ENCODE assay signal across 1 cellular context in the genomic region with DNA sequence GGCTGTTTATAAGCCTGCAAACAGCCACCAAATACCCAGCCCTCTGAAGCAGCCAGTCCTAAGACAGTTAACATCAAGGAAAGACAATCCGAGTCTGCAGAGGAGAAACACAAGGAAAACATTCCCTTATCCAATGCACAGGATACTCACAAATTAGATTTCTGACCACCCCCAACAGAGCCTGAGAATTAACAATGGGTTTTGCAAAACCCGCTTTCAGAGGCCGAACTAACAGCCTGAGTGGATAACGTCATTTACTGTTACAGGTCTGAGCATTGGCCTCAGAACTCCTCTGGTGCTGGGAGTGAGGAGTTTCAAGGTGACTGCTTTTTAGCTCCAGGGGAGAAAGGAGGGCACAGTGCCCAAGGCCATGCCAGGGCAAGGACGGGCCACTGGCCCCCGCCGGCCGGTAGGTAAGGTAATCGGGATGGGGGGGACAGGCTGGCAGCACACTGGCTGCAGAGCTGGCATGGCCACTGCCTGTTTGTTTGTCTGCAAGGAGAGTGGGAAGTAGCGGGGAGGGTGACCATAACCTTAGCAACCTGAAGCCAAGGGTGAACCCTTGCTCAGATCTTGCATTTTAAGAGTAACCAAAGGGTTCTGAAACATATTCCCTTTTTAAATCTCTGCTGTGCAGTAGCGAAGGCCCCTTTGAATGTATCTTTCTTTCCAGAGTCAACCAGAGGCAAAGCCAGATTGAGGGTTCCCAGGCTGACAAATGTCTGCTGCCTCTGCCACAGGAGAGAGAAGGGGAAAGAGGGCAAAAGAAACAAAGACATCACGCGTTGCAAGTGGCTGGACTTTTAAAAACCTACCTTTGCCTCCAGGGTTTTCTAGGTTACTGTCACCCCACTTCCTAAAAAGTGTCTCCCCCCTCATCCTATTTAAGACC.
TF ChIP-seq lines count a peak whose summit lies in the region.

No MANE protein-coding gene starts in this region.

TF ChIP-seq in HEK293, 187 proteins besides CTCF, POLR2A, EP300 and RAD21 (continued from another document):
- TF ChIP-seq ZNF112 (tag by site-specific recombination; IDR thresholded peaks at IDR 0.05) (no peak), SP7 (tag by site-specific recombination; IDR thresholded peaks at IDR 0.05) (peak; percentile 47; the same call in 1 of the 2 replicates), HIC1 (tag by site-specific recombination; IDR thresholded peaks at IDR 0.05) (peak; percentile 97), SCRT1 (tag by site-specific recombination; IDR thresholded peaks at IDR 0.05; ENCODE audit: borderline replicate concordance) (peak; percentile 61; the same call in 1 of the 2 replicates), ZNF513 (tag by site-specific recombination; IDR thresholded peaks at IDR 0.05) (no peak), IKZF3 (tag by site-specific recombination; IDR thresholded peaks at IDR 0.05) (peak; percentile 12; the same call in 1 of the 2 replicates), ZNF629 (tag by site-specific recombination; IDR thresholded peaks at IDR 0.05) (peak; percentile 53), ZNF600 (tag by site-specific recombination; IDR thresholded peaks at IDR 0.05) (peak; percentile 81), PRDM4 (tag by site-specific recombination; IDR thresholded peaks at IDR 0.05) (peak; percentile 62), SCRT2 (tag by site-specific recombination; IDR thresholded peaks at IDR 0.05) (peak; percentile 68), ZNF184 (tag by site-specific recombination; IDR thresholded peaks at IDR 0.05) (no peak), ZNF341 (tag by site-specific recombination; IDR thresholded peaks at IDR 0.05; ENCODE audit: low read depth) (peak; percentile 83), ZIC2 (tag by site-specific recombination; IDR thresholded peaks at IDR 0.05) (0 out of 2 replicates have a peak, but pooled peaks have one; percentile 8), ZNF391 (tag by site-specific recombination; IDR thresholded peaks at IDR 0.05; ENCODE audit: borderline replicate concordance, low read depth) (no peak), ZBTB20 (tag by site-specific recombination; IDR thresholded peaks at IDR 0.05) (peak; percentile 39; the same call in 1 of the 2 replicates), ZNF335 (tag by site-specific recombination; conservative IDR thresholded peaks at IDR 0.05) (peak; percentile 87)
- TF ChIP-seq, protein P1, sequence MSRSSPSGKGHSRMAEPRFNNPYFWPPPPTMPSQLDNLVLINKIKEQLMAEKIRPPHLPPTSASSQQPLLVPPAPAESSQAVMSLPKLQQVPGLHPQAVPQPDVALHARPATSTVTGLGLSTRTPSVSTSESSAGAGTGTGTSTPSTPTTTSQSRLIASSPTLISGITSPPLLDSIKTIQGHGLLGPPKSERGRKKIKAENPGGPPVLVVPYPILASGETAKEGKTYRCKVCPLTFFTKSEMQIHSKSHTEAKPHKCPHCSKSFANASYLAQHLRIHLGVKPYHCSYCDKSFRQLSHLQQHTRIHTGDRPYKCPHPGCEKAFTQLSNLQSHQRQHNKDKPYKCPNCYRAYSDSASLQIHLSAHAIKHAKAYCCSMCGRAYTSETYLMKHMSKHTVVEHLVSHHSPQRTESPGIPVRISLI (tag by site-specific recombination; IDR thresholded peaks at IDR 0.05), result no peak
- TF ChIP-seq, protein P2, sequence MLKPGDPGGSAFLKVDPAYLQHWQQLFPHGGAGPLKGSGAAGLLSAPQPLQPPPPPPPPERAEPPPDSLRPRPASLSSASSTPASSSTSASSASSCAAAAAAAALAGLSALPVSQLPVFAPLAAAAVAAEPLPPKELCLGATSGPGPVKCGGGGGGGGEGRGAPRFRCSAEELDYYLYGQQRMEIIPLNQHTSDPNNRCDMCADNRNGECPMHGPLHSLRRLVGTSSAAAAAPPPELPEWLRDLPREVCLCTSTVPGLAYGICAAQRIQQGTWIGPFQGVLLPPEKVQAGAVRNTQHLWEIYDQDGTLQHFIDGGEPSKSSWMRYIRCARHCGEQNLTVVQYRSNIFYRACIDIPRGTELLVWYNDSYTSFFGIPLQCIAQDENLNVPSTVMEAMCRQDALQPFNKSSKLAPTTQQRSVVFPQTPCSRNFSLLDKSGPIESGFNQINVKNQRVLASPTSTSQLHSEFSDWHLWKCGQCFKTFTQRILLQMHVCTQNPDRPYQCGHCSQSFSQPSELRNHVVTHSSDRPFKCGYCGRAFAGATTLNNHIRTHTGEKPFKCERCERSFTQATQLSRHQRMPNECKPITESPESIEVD (tag by site-specific recombination; IDR thresholded peaks at IDR 0.05), result peak; percentile 91
